17 cellular contexts compared by ENCODE assay signal in genomic region chr15:57326196-57326595, GRCh38. TPM values are rescaled to one million over a fixed set of nuclear protein-coding genes. Genes with fewer than 3 reads are reported as not detected.
DNase-seq lines count a peak whose midpoint lies in the region; ATAC-seq and TF ChIP-seq lines count a peak whose summit lies in the region.
"Had no signal": no experiment of that assay in that cellular context is flagged by ENCODE, and none has a peak within 500 bp of the region (broad histone marks: within the 10 kb centered on the region; RNA-seq: fewer than 3 reads in every experiment).

No MANE protein-coding gene starts in this region.

- no TSS peak for BruUV-seq in IMR-90 (replicated peaks; lab: Mats Ljungman, UMichigan)

- no peaks in the 10 kb centered on the region for H3K9me3 ChIP-seq in IMR-90 (ENCODE audit: control insufficient read depth, insufficient read depth, low read length)
- no peaks in the 10 kb centered on the region for H3K9me3 ChIP-seq in duodenal mucosa (ENCODE audit: control insufficient read depth in 1 of 2, low read length in 2 of 2)
- no peaks in the 10 kb centered on the region for H3K9me3 ChIP-seq in mucosa of rectum (ENCODE audit: control insufficient read depth in 2 of 2, low read length in 2 of 2)
- H3K9me3 ChIP-seq in thymus (ENCODE audit: control insufficient read depth): no peaks in the 10 kb centered on the region

- H2BK15ac ChIP-seq in IMR-90 (ENCODE audit: low read depth, low read length): no peak overlapping the region

- H4K8ac ChIP-seq in IMR-90 (ENCODE audit: low read depth in 2 of 2, low read length in 2 of 2): no peak overlapping the region

- H3K18ac ChIP-seq in IMR-90 (ENCODE audit: low read depth, low read length): no peak overlapping the region

- no peak for TF ChIP-seq POLR2A in IMR-90 (IDR thresholded peaks at IDR 0.05; ENCODE audit: low read depth, low read length)

- POLR2A ChIA-PET in IMR-90 (lab: Charles Lee; ENCODE audit: unreplicated experiment): no interaction called here

- no peak for ATAC-seq in IMR-90 (ENCODE audit: low read depth)
- ATAC-seq: GM23338, HCT116 had no signal

- H4K5ac ChIP-seq in IMR-90 (ENCODE audit: low read depth, low read length): no peak overlapping the region

- TF ChIP-seq RAD21 in IMR-90 (IDR thresholded peaks at IDR 0.05; ENCODE audit: low read length): no peak

- no peak overlapping the region for H3K56ac ChIP-seq in IMR-90 (ENCODE audit: extremely low read depth, insufficient read depth, low read length)

- H2AK5ac ChIP-seq in IMR-90 (ENCODE audit: low read depth, low read length): peak overlapping the region; percentile 46

- H3K4me1 ChIP-seq in IMR-90 (ENCODE audit: control insufficient read depth, insufficient read depth, low read length) (peaks cover 4% of the 10 kb centered on the region), duodenal mucosa (ENCODE audit: control insufficient read depth in 1 of 2, insufficient read depth in 2 of 2, low read length in 2 of 2) (peaks cover 35 to 51% of the 10 kb centered on the region in 2 donors), mucosa of rectum (ENCODE audit: control insufficient read depth in 2 of 2, insufficient read depth in 2 of 2, low read length in 2 of 2) (peaks cover 25 to 45% of the 10 kb centered on the region in 2 donors), thymus (ENCODE audit: control insufficient read depth, insufficient read depth, low read length) (peaks cover 27% of the 10 kb centered on the region)

- TF ChIP-seq CTCF in IMR-90 (conservative IDR thresholded peaks at IDR 0.05; ENCODE audit: low read depth, low read length): no peak

- H3K9me1 ChIP-seq in IMR-90 (ENCODE audit: insufficient read depth, low read length): peaks cover 13% of the 10 kb centered on the region

- H3K36me3 ChIP-seq in IMR-90 (ENCODE audit: control insufficient read depth, insufficient read depth, low read length): no peaks in the 10 kb centered on the region
- no peaks in the 10 kb centered on the region for H3K36me3 ChIP-seq in duodenal mucosa (ENCODE audit: control insufficient read depth in 1 of 2, insufficient read depth in 2 of 2, low read length in 2 of 2)
- no peaks in the 10 kb centered on the region for H3K36me3 ChIP-seq in mucosa of rectum (ENCODE audit: control insufficient read depth in 2 of 2, insufficient read depth in 2 of 2, low read length in 2 of 2)
- H3K36me3 ChIP-seq in thymus (ENCODE audit: control insufficient read depth, insufficient read depth): no peaks in the 10 kb centered on the region

- 100% methylated on average over 9 of the region's 23 CpGs; no CpG with 5 or more reads in 1 of the 2 experiments for WGBS in IMR-90 (ENCODE audit: extremely low coverage in 2 of 2, insufficient read length in 1 of 2), 2 experiments
- 90% methylated on average over 23 of the region's 23 CpGs for WGBS in thymus

- no peak overlapping the region for H2AFZ ChIP-seq in IMR-90 (replicated peaks; ENCODE audit: low read length, poor library complexity)

- intact Hi-C loops in IMR-90 (cut with micrococcal nuclease): loop anchor here (5.0 kb wide), 2 partner anchors 104 to 174 kb away; no protein-coding TSS in a partner anchor

- no peak overlapping the region for H3K9ac ChIP-seq in IMR-90 (ENCODE audit: low read depth, low read length)
- no peak overlapping the region for H3K9ac ChIP-seq in duodenal mucosa (ENCODE audit: low read depth in 1 of 2, low read length in 2 of 2)
- no peak overlapping the region for H3K9ac ChIP-seq in mucosa of rectum (ENCODE audit: low read depth in 1 of 2, low read length in 2 of 2)

- H2AK9ac ChIP-seq in IMR-90 (replicated peaks; ENCODE audit: low read depth, low read length, poor library complexity): no peak overlapping the region

- H2BK20ac ChIP-seq in IMR-90 (ENCODE audit: low read depth, low read length): no peak overlapping the region

- H2BK5ac ChIP-seq in IMR-90 (ENCODE audit: low read depth, low read length, poor library complexity, severe bottlenecking): no peak overlapping the region

- DNase-seq in IMR-90 (no peak), AG08396 (ENCODE audit: low spot score) (no peak), GDM1 (lab: John Stamatoyannopoulos, UW) (no peak), NAMALWA (ENCODE audit: low spot score) (no peak)
- no peak for DNase-seq in activated CD4-positive, alpha-beta T cell treated with anti-CD3 and anti-CD28 coated beads for 1 hour
- DNase-seq: ACHN; AML-193; CD4-positive, alpha-beta T cell; DMS79; GF-D8; HFFc6 had no signal

- peak overlapping the region; percentile 31 for H2BK120ac ChIP-seq in IMR-90 (ENCODE audit: low read depth, low read length)

- no peaks in the 10 kb centered on the region for H3K79me1 ChIP-seq in IMR-90 (ENCODE audit: low read depth in 1 of 2, low read length in 2 of 2)

- no peak overlapping the region for H3K4ac ChIP-seq in IMR-90 (ENCODE audit: low read depth, low read length)

- H4K91ac ChIP-seq in IMR-90 (ENCODE audit: insufficient read depth, low read depth, low read length): 0 out of 2 replicates have a peak overlapping the region, but pooled peaks have one; percentile 17

- H3K14ac ChIP-seq in IMR-90 (replicated peaks; ENCODE audit: low read depth, low read length): no peak overlapping the region

- no peak overlapping the region for H3K23ac ChIP-seq in IMR-90 (ENCODE audit: low read depth, low read length)

- H4K20me1 ChIP-seq in IMR-90 (ENCODE audit: insufficient read depth, low read length): no peaks in the 10 kb centered on the region

- in situ Hi-C loops in IMR-90 (cut with MboI; ENCODE audit: low sequenced_read_pairs): no loop called here

- no peak overlapping the region for H3K4me3 ChIP-seq in IMR-90 (ENCODE audit: insufficient read depth, low read depth, low read length)
- no peak overlapping the region for H3K4me3 ChIP-seq in duodenal mucosa (ENCODE audit: low read depth in 1 of 2, low read length in 2 of 2)
- no peak overlapping the region for H3K4me3 ChIP-seq in mucosa of rectum (ENCODE audit: low read length in 2 of 2)
- no peak overlapping the region for H3K4me3 ChIP-seq in thymus (ENCODE audit: low read length)
- H3K4me3 ChIP-seq: GM23338 had no signal

- H3K27me3 ChIP-seq in IMR-90 (ENCODE audit: control insufficient read depth, insufficient read depth, low read length) (no peaks in the 10 kb centered on the region), duodenal mucosa (ENCODE audit: control insufficient read depth in 1 of 2, insufficient read depth in 2 of 2, low read length in 2 of 2) (no peaks in the 10 kb centered on the region), mucosa of rectum (ENCODE audit: control insufficient read depth in 2 of 2, insufficient read depth in 2 of 2, low read length in 2 of 2) (no peaks in the 10 kb centered on the region), thymus (ENCODE audit: control insufficient read depth, insufficient read depth) (no peaks in the 10 kb centered on the region)

- dilution Hi-C loops in IMR-90 (cut with HindIII; ENCODE audit: low sequenced_read_pairs, unreplicated experiment): loop anchor here (25.0 kb wide), 1 partner anchor 211 kb away; no protein-coding TSS in a partner anchor

- no peak overlapping the region for H3K27ac ChIP-seq in IMR-90 (ENCODE audit: insufficient read depth, low read length)
- peak overlapping the region; percentile 49 for H3K27ac ChIP-seq in duodenal mucosa (ENCODE audit: low read depth, low read length)
- H3K27ac ChIP-seq in mucosa of rectum (ENCODE audit: low read depth in 2 of 2, low read length in 2 of 2): peak overlapping the region; percentile 16 to 66
- peak overlapping the region; percentile 25 for H3K27ac ChIP-seq in thymus (ENCODE audit: low read depth)
- H3K27ac ChIP-seq: C4-2B had no signal

- CTCF ChIA-PET in IMR-90 (lab: Yijun Ruan, JAX): no interaction called here

- no peak overlapping the region for H3K4me2 ChIP-seq in IMR-90 (ENCODE audit: low read depth, low read length)
- H3K4me2 ChIP-seq: GM23338 had no signal

TF ChIP-seq in IMR-90, 13 proteins besides CTCF, POLR2A, EP300 and RAD21:
- TF ChIP-seq CHD1 (IDR thresholded peaks at IDR 0.05; ENCODE audit: low read depth, low read length) (no peak), ELK1 (IDR thresholded peaks at IDR 0.05; ENCODE audit: borderline replicate concordance, low read depth, low read length) (no peak), MAFK (IDR thresholded peaks at IDR 0.05; ENCODE audit: low read depth, low read length) (no peak), FOS (IDR thresholded peaks at IDR 0.05; ENCODE audit: low read depth, low read length) (no peak), RCOR1 (IDR thresholded peaks at IDR 0.05; ENCODE audit: insufficient replicate concordance, low read length) (no peak), SMC3 (IDR thresholded peaks at IDR 0.05; ENCODE audit: low read depth, low read length) (no peak), USF2 (IDR thresholded peaks at IDR 0.05; ENCODE audit: low read depth, low read length) (no peak), BHLHE40 (IDR thresholded peaks at IDR 0.05; ENCODE audit: low read depth, low read length) (no peak), RFX5 (IDR thresholded peaks at IDR 0.05; ENCODE audit: low read depth, low read length) (no peak), MXI1 (IDR thresholded peaks at IDR 0.05; ENCODE audit: borderline replicate concordance, low read depth, low read length) (no peak), CEBPB (IDR thresholded peaks at IDR 0.05; ENCODE audit: low read depth, low read length) (no peak), MAZ (IDR thresholded peaks at IDR 0.05; ENCODE audit: borderline replicate concordance, low read depth, low read length) (no peak), NFE2L2 (IDR thresholded peaks at IDR 0.05; ENCODE audit: low read depth, low read length) (no peak)
TF ChIP-seq in IMR-90: peak in this region for 0.

RNA-seq across cellular contexts. Expression of gene CGNL1, which starts 50.1 kb away (rescaled TPM):
- total RNA-seq in IMR-90 (2012; rRNA removed): under 0.01 and 0.18 TPM in 2 replicates
- polyA plus RNA-seq in IMR-90 (2012; rRNA removed) (0.03 and 0.07 TPM in 2 replicates), thymus (5.7 TPM)
- polyA plus RNA-seq in IMR-90 (2012; cell fraction: cytosol; rRNA removed): 0.02 TPM in 2 replicates
- polyA plus RNA-seq in IMR-90 (2012; cell fraction: nucleus; rRNA removed; ENCODE audit: low replicate concordance): 0.05 and 0.09 TPM in 2 replicates
- total RNA-seq: CD4-positive, alpha-beta T cell had no signal
